Comparison of ENCODE assay signal across 18 cellular contexts in genomic region chr5:84091400-84091799, GRCh38.
DNase-seq lines count a peak whose midpoint lies in the region; ATAC-seq lines count a peak whose summit lies in the region.
"Had no signal": no experiment of that assay in that cellular context is flagged by ENCODE, and none has a peak within 500 bp of the region (broad histone marks: within the 10 kb centered on the region; RNA-seq: fewer than 3 reads in every experiment).

No MANE protein-coding gene starts in this region.

- H2BK12ac ChIP-seq in neuronal stem cell (ENCODE audit: low read length), result no peak overlapping the region

- H3K27me3 ChIP-seq in neuronal stem cell (ENCODE audit: control insufficient read depth in 3 of 3, insufficient read depth in 3 of 3, low read depth in 1 of 3, low read length in 3 of 3), result no peaks in the 10 kb centered on the region
- H3K27me3 ChIP-seq: thyroid gland had no signal

- DNase-seq in NCI-H524 treated with DMSO at 0.1 percent for 48 hours (lab: John Stamatoyannopoulos, UW), result peak; percentile 25
- DNase-seq in astrocyte of the hippocampus (ENCODE audit: low read depth, low spot score), result peak; percentile 13
- peak; percentile 12 for DNase-seq in neuronal stem cell (ENCODE audit: low spot score)
- no peak for DNase-seq in occipital lobe (lab: John Stamatoyannopoulos, UW)
- no peak for DNase-seq in stimulated activated CD4-positive, alpha-beta T cell treated with anti-CD3 and anti-CD28 coated beads, Interleukin-4, amount 100 ng/mL, for 1 hour
- DNase-seq: activated CD8-positive, alpha-beta T cell treated with anti-CD3 and anti-CD28 coated beads for 36 hours; activated T-cell treated with anti-CD3 and anti-CD28 coated beads, Interleukin-2, amount 50 U/mL, for 72 hours; dermis blood vessel endothelial cell; HCEC 1CT; natural killer cell; NCI-H1694; psoas muscle; thyroid gland had no signal

- H4K8ac ChIP-seq in neuronal stem cell (ENCODE audit: low read depth, low read length), result no peak overlapping the region

- H3K4me2 ChIP-seq in neuronal stem cell (ENCODE audit: insufficient read depth, low read length, poor library complexity, severe bottlenecking), result no peak overlapping the region

- no peak overlapping the region for H2BK15ac ChIP-seq in neuronal stem cell (ENCODE audit: low read length)

- no peak overlapping the region for H3K23ac ChIP-seq in neuronal stem cell (ENCODE audit: low read depth, low read length, poor library complexity)

- H3K4me3 ChIP-seq in neuronal stem cell (ENCODE audit: low read length in 2 of 2), result no peak overlapping the region
- H3K4me3 ChIP-seq: psoas muscle, thyroid gland had no signal

- peaks cover 0 to 2% of the 10 kb centered on the region in 2 donors for H3K9me3 ChIP-seq in neuronal stem cell (replicated peaks in 1 of 2; ENCODE audit: control insufficient read depth in 2 of 2, insufficient read depth in 1 of 2, low read depth in 1 of 2, low read length in 2 of 2)
- H3K9me3 ChIP-seq: psoas muscle, thyroid gland had no signal

- ATAC-seq in GM21786 (IDR thresholded peaks at IDR 0.05; ENCODE audit: unreplicated experiment) (peak; percentile 68), GM18907 (IDR thresholded peaks at IDR 0.05; ENCODE audit: unreplicated experiment) (no peak)
- ATAC-seq: activated CD8-positive, alpha-beta T cell treated with anti-CD3 and anti-CD28 coated beads for 36 hours; activated T-cell treated with anti-CD3 and anti-CD28 coated beads, Interleukin-2, amount 50 U/mL, for 72 hours; esophagus mucosa; natural killer cell; psoas muscle; stimulated activated effector memory CD8-positive, alpha-beta T cell treated with anti-CD3 and anti-CD28 coated beads, Interleukin-12 subunit alpha, Interleukin-12 subunit beta, amount 100 ng/mL, for 72 hours; WTC11 had no signal

- no peak overlapping the region for H3K27ac ChIP-seq in neuronal stem cell (replicated peaks; ENCODE audit: low read length)
- H3K27ac ChIP-seq: psoas muscle, thyroid gland had no signal

- H3K36me3 ChIP-seq in neuronal stem cell (replicated peaks in 1 of 2; ENCODE audit: control insufficient read depth in 2 of 2, insufficient read depth in 2 of 2, low read length in 2 of 2), result no peaks in the 10 kb centered on the region
- H3K36me3 ChIP-seq: thyroid gland had no signal

- H3K18ac ChIP-seq in neuronal stem cell (ENCODE audit: low read length), result no peak overlapping the region

- no peak overlapping the region for H2AFZ ChIP-seq in neuronal stem cell (ENCODE audit: low read length)

- H4K91ac ChIP-seq in neuronal stem cell (ENCODE audit: low read depth, low read length, poor library complexity), result no peak overlapping the region

- H3K79me1 ChIP-seq in neuronal stem cell (ENCODE audit: low read depth, low read length), result no peaks in the 10 kb centered on the region

- no peak overlapping the region for H3K14ac ChIP-seq in neuronal stem cell (ENCODE audit: low read length)

- no peak overlapping the region for H3K9ac ChIP-seq in neuronal stem cell (ENCODE audit: low read depth, low read length, poor library complexity)

- no CpG with 5 or more reads among the region's 2 CpGs for WGBS in neuronal stem cell (ENCODE audit: extremely low coverage in 2 of 2, insufficient read length in 2 of 2, insufficient replicate concordance in 1 of 2), 2 donors

- H2BK5ac ChIP-seq in neuronal stem cell (ENCODE audit: low read length), result no peak overlapping the region

- H3K4me1 ChIP-seq in neuronal stem cell (ENCODE audit: control insufficient read depth in 2 of 2, insufficient read depth in 1 of 2, low read depth in 1 of 2, low read length in 2 of 2), result peaks cover 0 to 4% of the 10 kb centered on the region in 2 donors
- H3K4me1 ChIP-seq: psoas muscle, thyroid gland had no signal

- no peak overlapping the region for H3K4ac ChIP-seq in neuronal stem cell (ENCODE audit: low read length)

- H2AK5ac ChIP-seq in neuronal stem cell (ENCODE audit: low read depth, low read length), result no peak overlapping the region

- no peak overlapping the region for H2BK120ac ChIP-seq in neuronal stem cell (ENCODE audit: low read depth, low read length)

Comparison
In these comparisons a context has a peak if more than half of its experiments do, and no peak if none do; other contexts are left out.
1. DNase-seq: peak in NCI-H524 treated with DMSO at 0.1 percent for 48 hours (single experiment), astrocyte of the hippocampus (single experiment) and neuronal stem cell (single experiment); none in occipital lobe (single experiment) and stimulated activated CD4-positive, alpha-beta T cell treated with anti-CD3 and anti-CD28 coated beads, Interleukin-4, amount 100 ng/mL, for 1 hour (single experiment).